8 cellular contexts compared by ENCODE assay signal in genomic region chr19:17932485-17933338, GRCh38. TPM values are rescaled to one million over a fixed set of nuclear protein-coding genes. Genes with fewer than 3 reads are reported as not detected.
A peak's percentile ranks its signal among the peaks of the same experiment; 100 is the strongest.
DNase-seq lines count a peak whose midpoint lies in the region; ATAC-seq and TF ChIP-seq lines count a peak whose summit lies in the region.

CCDC124 (plus strand) TSS chr19:17933015; CDS start chr19:17936421, 3,406 bp downstream.

- CTCF ChIA-PET in RWPE1 (lab: Yijun Ruan, JAX) = interaction anchor here (0.5 to 5.1 kb wide), 19 partner anchors 15 to 1209 kb away, joined by 3 to 87 read pairs (median 4); partner anchors contain the start of genes RPL18A and SLC5A5

- peak; percentile 91 for TF ChIP-seq CTCF in LNCAP (IDR thresholded peaks at IDR 0.05)
- TF ChIP-seq CTCF in RWPE1 (conservative IDR thresholded peaks at IDR 0.05; ENCODE audit: low read depth) = peak; percentile 98
- peak; percentile 88 for TF ChIP-seq CTCF in fibroblast of the aortic adventitia (IDR thresholded peaks at IDR 0.05; ENCODE audit: insufficient read depth, low read length)
- peak; percentile 99 for TF ChIP-seq CTCF in neural cell (IDR thresholded peaks at IDR 0.05; ENCODE audit: poor library complexity, severe bottlenecking)

- H2AFZ ChIP-seq in neural cell (ENCODE audit: low read depth, low read length) = peak within 1 kb of the TSS; percentile 90

- no peaks in the 10 kb centered on the region for H3K9me3 Mint-ChIP-seq in stimulated activated naive CD8-positive, alpha-beta T cell treated with anti-CD3 and anti-CD28 coated beads, Interleukin-15, amount 100 ng/mL, for 72 hours

- H4K20me1 ChIP-seq in neural cell (ENCODE audit: insufficient read depth) = no peaks in the 10 kb centered on the region

- H3K4me3 Mint-ChIP-seq in stimulated activated naive CD8-positive, alpha-beta T cell treated with anti-CD3 and anti-CD28 coated beads, Interleukin-15, amount 100 ng/mL, for 72 hours = peak within 1 kb of the TSS; percentile 95 to 99

- no peaks in the 10 kb centered on the region for H3K9me3 ChIP-seq in neural cell (ENCODE audit: low read length)

- in situ Hi-C loops in G401 (cut with HindIII; ENCODE audit: low sequenced_read_pairs) = no loop called here

- H3K4me2 ChIP-seq in neural cell (ENCODE audit: low read length) = peak within 1 kb of the TSS; percentile 97

- peak; percentile 70 for TF ChIP-seq EP300 in neural cell (conservative IDR thresholded peaks at IDR 0.05; ENCODE audit: poor library complexity, severe bottlenecking)

- peaks cover 30% of the 10 kb centered on the region for H3K4me1 Mint-ChIP-seq in stimulated activated naive CD8-positive, alpha-beta T cell treated with anti-CD3 and anti-CD28 coated beads, Interleukin-15, amount 100 ng/mL, for 72 hours

- H3K9ac ChIP-seq in neural cell (ENCODE audit: low read length) = peak within 1 kb of the TSS; percentile 77

- POLR2A ChIA-PET in RWPE1 (lab: Yijun Ruan, JAX; ENCODE audit: low non-redundant PET) = interaction anchor here (0.5 to 1.4 kb wide), 6 partner anchors 20 to 467 kb away, joined by 3 to 21 read pairs (median 10); partner anchors contain the start of gene RPL18A

- no peaks in the 10 kb centered on the region for H3F3A ChIP-seq in neural cell (ENCODE audit: insufficient read depth, low read length, poor library complexity, severe bottlenecking)

- H3K27ac Mint-ChIP-seq in stimulated activated naive CD8-positive, alpha-beta T cell treated with anti-CD3 and anti-CD28 coated beads, Interleukin-15, amount 100 ng/mL, for 72 hours = peak within 1 kb of the TSS; percentile 98

- DNase-seq in G401 (ENCODE audit: low spot score) = peak; percentile 90
- DNase-seq in GOT3 (lab: John Stamatoyannopoulos, UW) = peak; percentile 74
- DNase-seq in RWPE1 (ENCODE audit: low spot score) = peak; percentile 91
- peak; percentile 88 for DNase-seq in activated T-helper 9 cell treated with anti-CD3 and anti-CD28 coated beads, Interleukin-2, amount 50 U/mL, for 16 hours (ENCODE audit: low read depth)
- peak; percentile 91 for DNase-seq in fibroblast of the aortic adventitia (ENCODE audit: low read depth)
- peak; percentile 93 to 95 for DNase-seq in stimulated activated naive CD8-positive, alpha-beta T cell treated with anti-CD3 and anti-CD28 coated beads, Interleukin-15, amount 100 ng/mL, for 72 hours

- H3K9me2 ChIP-seq in neural cell (ENCODE audit: insufficient read depth, low read length) = no peaks in the 10 kb centered on the region

- peak; percentile 61 for TF ChIP-seq RAD21 in neural cell (conservative IDR thresholded peaks at IDR 0.05)

- H3K4me3 ChIP-seq in fibroblast of the aortic adventitia (ENCODE audit: low read depth, low read length) (peak within 1 kb of the TSS; percentile 93), neural cell (ENCODE audit: low read length) (peak within 1 kb of the TSS; percentile 92)

- H3K27ac ChIP-seq in RWPE1 = peak within 1 kb of the TSS; percentile 84
- peak within 1 kb of the TSS; percentile 77 for H3K27ac ChIP-seq in neural cell (ENCODE audit: low read length)

- peaks cover 10% of the 10 kb centered on the region for H3K79me2 ChIP-seq in neural cell (replicated peaks; ENCODE audit: insufficient read depth, low read length)

- peak; percentile 99 for ATAC-seq in stimulated activated naive CD8-positive, alpha-beta T cell treated with anti-CD3 and anti-CD28 coated beads, Interleukin-15, amount 100 ng/mL, for 72 hours

- H3K27me3 ChIP-seq in neural cell (ENCODE audit: insufficient read depth, low read depth, low read length) = no peaks in the 10 kb centered on the region

- no peaks in the 10 kb centered on the region for H3K36me3 ChIP-seq in neural cell (ENCODE audit: insufficient read depth, low read length)

- no peaks in the 10 kb centered on the region for H3K27me3 Mint-ChIP-seq in stimulated activated naive CD8-positive, alpha-beta T cell treated with anti-CD3 and anti-CD28 coated beads, Interleukin-15, amount 100 ng/mL, for 72 hours

TF ChIP-seq in neural cell, 6 proteins besides CTCF, POLR2A, EP300 and RAD21:
- TF ChIP-seq SMC3 (conservative IDR thresholded peaks at IDR 0.05; ENCODE audit: poor library complexity) (peak; percentile 64), REST (IDR thresholded peaks at IDR 0.05; ENCODE audit: borderline replicate concordance) (no peak), EZH2 (IDR thresholded peaks at IDR 0.05; ENCODE audit: borderline replicate concordance, insufficient read depth, low read length, poor library complexity, severe bottlenecking) (no peak), POLR2AphosphoS5 (IDR thresholded peaks at IDR 0.05) (peak; percentile 88), MXI1 (conservative IDR thresholded peaks at IDR 0.05; ENCODE audit: poor library complexity, severe bottlenecking) (peak; percentile 86), TAF1 (IDR thresholded peaks at IDR 0.05; ENCODE audit: low read depth) (peak; percentile 34)

RNA-seq across cellular contexts. Expression of gene CCDC124, which starts in this region (rescaled TPM):
- total RNA-seq in G401 (2014; rRNA removed; shearing (Covaris generic)) = 181 and 230 TPM in 2 replicates
- 17.0 and 24.9 TPM in 2 replicates for total RNA-seq in fibroblast of the aortic adventitia (ENCODE audit: low replicate concordance)
- polyA plus RNA-seq in neural cell = 30.4 and 31.0 TPM in 2 replicates
- polyA minus RNA-seq in neural cell = 20.2 and 22.1 TPM in 2 replicates

Comparison
In these comparisons a context has a peak if more than half of its experiments do, and no peak if none do; other contexts are left out.
1. Peak in every context shown above with its lines: DNase-seq, ATAC-seq, H3K4me3 ChIP-seq and H3K27ac ChIP-seq.